In the genomic region with DNA sequence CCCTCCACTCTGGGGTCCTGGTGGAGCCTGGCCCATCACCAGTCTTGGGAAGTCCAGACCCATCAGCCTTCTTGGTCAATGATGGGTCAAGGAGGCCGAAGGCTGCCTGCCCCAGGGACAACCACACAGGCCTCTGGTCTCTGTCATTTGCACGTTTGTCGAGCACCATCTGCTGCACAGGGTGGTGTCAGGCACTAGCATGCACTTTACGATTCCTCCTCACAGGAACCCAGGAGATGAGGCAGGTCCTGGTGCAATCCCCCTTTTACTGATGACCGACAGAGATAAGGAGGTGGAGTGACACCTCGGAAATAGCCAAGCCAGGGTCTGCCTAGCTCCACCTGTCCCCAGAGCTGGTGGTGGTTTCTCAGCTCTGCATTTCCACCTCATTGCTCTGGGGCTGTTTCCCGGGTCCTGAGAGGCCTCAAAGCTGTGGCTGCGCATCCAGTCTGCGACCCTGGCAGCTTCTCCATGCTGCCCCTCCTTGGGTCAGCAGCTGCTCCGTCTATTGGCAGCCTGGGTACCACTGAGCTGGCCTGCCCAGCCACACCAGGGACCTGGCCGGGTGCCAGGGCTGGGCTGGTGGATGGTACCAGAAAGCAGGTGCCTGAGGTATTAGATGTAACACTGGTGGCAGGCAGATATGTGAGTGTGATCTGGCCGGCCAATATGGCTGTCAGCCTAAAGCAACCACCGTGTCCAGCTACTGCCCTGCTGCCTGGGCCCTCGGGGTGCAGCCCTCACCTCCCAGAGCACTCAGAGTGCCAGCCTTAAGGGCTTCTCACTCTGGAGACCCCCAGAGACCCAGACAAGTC, we compare ENCODE assay signal across 19 cellular contexts. TPM values are rescaled to one million over a fixed set of nuclear protein-coding genes. Genes with fewer than 3 reads are reported as not detected.
A peak's percentile ranks its signal among the peaks of the same experiment; 100 is the strongest.
DNase-seq lines count a peak whose midpoint lies in the region; ATAC-seq and TF ChIP-seq lines count a peak whose summit lies in the region.
"Had no signal": no experiment of that assay in that cellular context is flagged by ENCODE, and none has a peak within 500 bp of the region (broad histone marks: within the 10 kb centered on the region; RNA-seq: fewer than 3 reads in every experiment).

No MANE protein-coding gene starts in this region.

- in situ Hi-C loops in GM13976 (cut with MboI; ENCODE audit: low sequenced_read_pairs, unreplicated experiment), result no loop called here

- H3K9ac ChIP-seq in skeletal muscle tissue (ENCODE audit: low read depth in 1 of 3, low read length in 3 of 3), result peak overlapping the region in 2 of 3 donors; percentile 10 to 45
- H3K9ac ChIP-seq: neural progenitor cell had no signal

- H3K9me3 ChIP-seq in skeletal muscle tissue (ENCODE audit: control insufficient read depth in 3 of 3, low read length in 3 of 3), result no peaks in the 10 kb centered on the region
- H3K9me3 ChIP-seq: breast epithelium had no signal

- DNase-seq in NCI-H2196 (lab: John Stamatoyannopoulos, UW; ENCODE audit: unreplicated experiment) (peak; percentile 49), NCI-H2196 treated with DMSO at 0.1 percent for 48 hours (lab: John Stamatoyannopoulos, UW; ENCODE audit: unreplicated experiment) (no peak), GM13976 (ENCODE audit: low spot score) (peak; percentile 22), cerebellum (ENCODE audit: low spot score) (peak; percentile 70), HT-29 (ENCODE audit: low spot score) (no peak)
- DNase-seq: activated CD4-positive, alpha-beta T cell treated with anti-CD3 and anti-CD28 coated beads, Interleukin-2, amount 10 ng/mL, durations not matched to agents 24 days and 14 days; activated naive CD4-positive, alpha-beta T cell treated with anti-CD3 and anti-CD28 coated beads for 36 hours; Calu3; dermis blood vessel endothelial cell; IMR-90; mammary epithelial cell; NCI-H146; NCI-H510A treated with DMSO at 0.1 percent for 48 hours had no signal

- peaks cover 6 to 23% (median 15%) of the 10 kb centered on the region in 3 donors for H3K36me3 ChIP-seq in skeletal muscle tissue (ENCODE audit: control insufficient read depth in 3 of 3, insufficient read depth in 3 of 3, low read length in 3 of 3)
- H3K36me3 ChIP-seq: breast epithelium, neural progenitor cell had no signal

- no peak overlapping the region for H3K4me3 ChIP-seq in skeletal muscle tissue (ENCODE audit: low read length in 3 of 3)
- H3K4me3 ChIP-seq: breast epithelium, neural progenitor cell had no signal

- no peak overlapping the region for H3K27ac ChIP-seq in skeletal muscle tissue (ENCODE audit: low read depth, low read length)
- H3K27ac ChIP-seq: breast epithelium, neural progenitor cell, VCaP had no signal

- TF ChIP-seq CTCF in GM13976 (IDR thresholded peaks at IDR 0.05; ENCODE audit: borderline replicate concordance, control extremely low read depth, extremely low read depth, insufficient read depth, missing control alignments), result no peak

- peaks cover 32 to 45% (median 39%) of the 10 kb centered on the region in 3 donors for H3K4me1 ChIP-seq in skeletal muscle tissue (ENCODE audit: control insufficient read depth in 3 of 3, insufficient read depth in 3 of 3, low read length in 3 of 3)

- no peaks in the 10 kb centered on the region for H3K27me3 ChIP-seq in skeletal muscle tissue (ENCODE audit: control insufficient read depth in 3 of 3, insufficient read depth in 3 of 3, low read length in 3 of 3)
- H3K27me3 ChIP-seq: breast epithelium, neural progenitor cell had no signal

- ATAC-seq in HG03565 (IDR thresholded peaks at IDR 0.05; ENCODE audit: unreplicated experiment), result no peak
- ATAC-seq in GM18858 (IDR thresholded peaks at IDR 0.05; ENCODE audit: unreplicated experiment), result no peak

RNA-seq across cellular contexts. Expression of gene MMP15, which starts 10.0 kb away (rescaled TPM):
- total RNA-seq in cerebellum (14.3 TPM), skeletal muscle tissue (15.1 TPM)
- 75.9 and 94.1 TPM in 2 replicates for total RNA-seq in HT-29 (2014; rRNA removed; shearing (Covaris generic))

RNA-seq across cellular contexts. Expression of gene USB1, which starts 34.4 kb away (rescaled TPM):
- total RNA-seq in cerebellum (8.6 TPM), skeletal muscle tissue (2.1 TPM)
- total RNA-seq in HT-29 (2014; rRNA removed; shearing (Covaris generic)), result 18.8 and 24.4 TPM in 2 replicates

RNA-seq across cellular contexts. Expression of gene ZNF319, which starts 35.1 kb away (rescaled TPM):
- total RNA-seq in cerebellum, result 6.0 TPM
- total RNA-seq in skeletal muscle tissue, result 3.1 TPM
- total RNA-seq in HT-29 (2014; rRNA removed; shearing (Covaris generic)), result 1.5 and 2.0 TPM in 2 replicates

Comparison
In these comparisons a context has a peak if more than half of its experiments do, and no peak if none do; other contexts are left out.
1. DNase-seq: peak in NCI-H2196 (single experiment), GM13976 (single experiment) and cerebellum (single experiment); none in NCI-H2196 treated with DMSO at 0.1 percent for 48 hours (single experiment) and HT-29 (single experiment).